Comparison of ENCODE assay signal across 18 cellular contexts in genomic region chr2:240739797-240740196, GRCh38. TPM values are rescaled to one million over a fixed set of nuclear protein-coding genes. Genes with fewer than 3 reads are reported as not detected.
DNase-seq lines count a peak whose midpoint lies in the region; ATAC-seq and TF ChIP-seq lines count a peak whose summit lies in the region.
"Had no signal": no experiment of that assay in that cellular context is flagged by ENCODE, and none has a peak within 500 bp of the region (broad histone marks: within the 10 kb centered on the region; RNA-seq: fewer than 3 reads in every experiment).

No MANE protein-coding gene starts in this region.

- CTCF ChIA-PET in activated naive CD4-positive, alpha-beta T cell treated with anti-CD3 and anti-CD28 coated beads for 36 hours (lab: Charles Lee) = no interaction called here

- no peaks in the 10 kb centered on the region for H3K4me1 ChIP-seq in ovary (ENCODE audit: insufficient read depth)
- H3K4me1 ChIP-seq: body of pancreas, lower lobe of right lung had no signal

- no peak for TF ChIP-seq EP300 in ovary (IDR thresholded peaks at IDR 0.05)

- no peak for TF ChIP-seq POLR2A in ovary (IDR thresholded peaks at IDR 0.05)

- DNase-seq in activated naive CD4-positive, alpha-beta T cell treated with anti-CD3 and anti-CD28 coated beads for 36 hours = peak; percentile 28
- DNase-seq in activated naive CD4-positive, alpha-beta T cell treated with anti-CD3 and anti-CD28 coated beads, Interleukin-2, amount 50 U/mL, for 16 hours = no peak
- DNase-seq in activated CD8-positive, alpha-beta memory T cell treated with anti-CD3 and anti-CD28 coated beads for 24 hours = peak; percentile 59
- no peak for DNase-seq in central memory CD8-positive, alpha-beta T cell (ENCODE audit: low spot score in 2 of 2)
- DNase-seq in stimulated activated naive CD8-positive, alpha-beta T cell treated with anti-CD3 and anti-CD28 coated beads, Interleukin-15, Interleukin-2, amounts not matched to agents 100 U/mL and 50 U/mL, for 24 hours = peak; percentile 34
- DNase-seq in hypothalamus (lab: John Stamatoyannopoulos, UW) = no peak
- no peak for DNase-seq in ovary
- DNase-seq: body of pancreas, GOT3, lower lobe of right lung, NCI-H1105 treated with DMSO at 0.1 percent for 48 hours, NCI-H510A, sigmoid colon had no signal

- H3K9me3 Mint-ChIP-seq in activated naive CD4-positive, alpha-beta T cell treated with anti-CD3 and anti-CD28 coated beads for 36 hours = no peaks in the 10 kb centered on the region
- H3K9me3 Mint-ChIP-seq in central memory CD8-positive, alpha-beta T cell = no peaks in the 10 kb centered on the region

- no peaks in the 10 kb centered on the region for H3K36me3 Mint-ChIP-seq in activated naive CD4-positive, alpha-beta T cell treated with anti-CD3 and anti-CD28 coated beads for 36 hours (ENCODE audit: low read depth)
- peaks cover 2% of the 10 kb centered on the region for H3K36me3 Mint-ChIP-seq in central memory CD8-positive, alpha-beta T cell (ENCODE audit: insufficient read depth)

- TF ChIP-seq CTCF in ovary (IDR thresholded peaks at IDR 0.05) = no peak

- H3K36me3 ChIP-seq in ovary = no peaks in the 10 kb centered on the region
- H3K36me3 ChIP-seq: lower lobe of right lung, sigmoid colon had no signal

- H3K27me3 ChIP-seq in ovary = no peaks in the 10 kb centered on the region
- H3K27me3 ChIP-seq: body of pancreas, sigmoid colon had no signal

- H3K9me3 ChIP-seq in ovary = no peaks in the 10 kb centered on the region
- H3K9me3 ChIP-seq: body of pancreas, lower lobe of right lung, sigmoid colon had no signal

- ATAC-seq in central memory CD8-positive, alpha-beta T cell (replicated peaks; ENCODE audit: extremely low read depth, poor library complexity, severe bottlenecking) = peak; percentile 59
- peak; percentile 34 for ATAC-seq in stimulated activated naive CD8-positive, alpha-beta T cell treated with anti-CD3 and anti-CD28 coated beads, Interleukin-15, Interleukin-2, amounts not matched to agents 100 U/mL and 50 U/mL, for 24 hours
- no peak for ATAC-seq in GM21381 (IDR thresholded peaks at IDR 0.05; ENCODE audit: unreplicated experiment)
- ATAC-seq: body of pancreas, K562, lower lobe of right lung had no signal

- 82 to 84% (median 82%) methylated on average over 16 of the region's 16 CpGs for WGBS in ovary, 3 donors

- no peak overlapping the region for H3K4me3 Mint-ChIP-seq in activated naive CD4-positive, alpha-beta T cell treated with anti-CD3 and anti-CD28 coated beads for 36 hours
- no peak overlapping the region for H3K4me3 Mint-ChIP-seq in central memory CD8-positive, alpha-beta T cell

- intact Hi-C loops in activated naive CD4-positive, alpha-beta T cell treated with anti-CD3 and anti-CD28 coated beads for 36 hours (cut with micrococcal nuclease) = no loop called here
- intact Hi-C loops in ovary (cut with DNase I) = no loop called here

- peak overlapping the region; percentile 63 for H3K27ac Mint-ChIP-seq in activated naive CD4-positive, alpha-beta T cell treated with anti-CD3 and anti-CD28 coated beads for 36 hours
- no peak overlapping the region for H3K27ac Mint-ChIP-seq in central memory CD8-positive, alpha-beta T cell (ENCODE audit: low read depth)

- no peak overlapping the region for H3K4me3 ChIP-seq in ovary
- H3K4me3 ChIP-seq: body of pancreas, K562, lower lobe of right lung, sigmoid colon had no signal

- no peaks in the 10 kb centered on the region for H3K27me3 Mint-ChIP-seq in activated naive CD4-positive, alpha-beta T cell treated with anti-CD3 and anti-CD28 coated beads for 36 hours (ENCODE audit: low read depth)
- H3K27me3 Mint-ChIP-seq in central memory CD8-positive, alpha-beta T cell = no peaks in the 10 kb centered on the region

- H3K4me1 Mint-ChIP-seq in activated naive CD4-positive, alpha-beta T cell treated with anti-CD3 and anti-CD28 coated beads for 36 hours (ENCODE audit: low read depth) = peaks cover 9% of the 10 kb centered on the region
- H3K4me1 Mint-ChIP-seq in central memory CD8-positive, alpha-beta T cell = no peaks in the 10 kb centered on the region

- no peak overlapping the region for H3K27ac ChIP-seq in ovary
- H3K27ac ChIP-seq: body of pancreas, lower lobe of right lung, sigmoid colon had no signal

RNA-seq across cellular contexts. Expression of gene AQP12A, which starts 48.1 kb away (rescaled TPM):
- total RNA-seq in activated naive CD4-positive, alpha-beta T cell treated with anti-CD3 and anti-CD28 coated beads for 36 hours = not detected
- not detected for total RNA-seq in ovary
- polyA plus RNA-seq in ovary = not detected
- total RNA-seq: K562, lower lobe of right lung, OCI-LY7, sigmoid colon had no signal
- polyA plus RNA-seq: AG04450, K562, neural cell had no signal

RNA-seq across cellular contexts. Expression of gene AQP12B, which starts 57.1 kb away (rescaled TPM):
- total RNA-seq in activated naive CD4-positive, alpha-beta T cell treated with anti-CD3 and anti-CD28 coated beads for 36 hours = not detected
- total RNA-seq in ovary = under 1 TPM in 2 of 7 donors, not detected in 5; 0.18 to 0.36 TPM
- not detected for polyA plus RNA-seq in ovary
- total RNA-seq: K562, lower lobe of right lung, OCI-LY7, sigmoid colon had no signal
- polyA plus RNA-seq: AG04450, K562, neural cell had no signal

Comparison
In these comparisons a context has a peak if more than half of its experiments do, and no peak if none do; other contexts are left out.
1. DNase-seq: peak in activated naive CD4-positive, alpha-beta T cell treated with anti-CD3 and anti-CD28 coated beads for 36 hours (single experiment), activated CD8-positive, alpha-beta memory T cell treated with anti-CD3 and anti-CD28 coated beads for 24 hours (single experiment) and stimulated activated naive CD8-positive, alpha-beta T cell treated with anti-CD3 and anti-CD28 coated beads, Interleukin-15, Interleukin-2, amounts not matched to agents 100 U/mL and 50 U/mL, for 24 hours (single experiment); none in activated naive CD4-positive, alpha-beta T cell treated with anti-CD3 and anti-CD28 coated beads, Interleukin-2, amount 50 U/mL, for 16 hours (single experiment), central memory CD8-positive, alpha-beta T cell (0 of 2), hypothalamus (0 of 51) and ovary (0 of 5).